In the genomic region with DNA sequence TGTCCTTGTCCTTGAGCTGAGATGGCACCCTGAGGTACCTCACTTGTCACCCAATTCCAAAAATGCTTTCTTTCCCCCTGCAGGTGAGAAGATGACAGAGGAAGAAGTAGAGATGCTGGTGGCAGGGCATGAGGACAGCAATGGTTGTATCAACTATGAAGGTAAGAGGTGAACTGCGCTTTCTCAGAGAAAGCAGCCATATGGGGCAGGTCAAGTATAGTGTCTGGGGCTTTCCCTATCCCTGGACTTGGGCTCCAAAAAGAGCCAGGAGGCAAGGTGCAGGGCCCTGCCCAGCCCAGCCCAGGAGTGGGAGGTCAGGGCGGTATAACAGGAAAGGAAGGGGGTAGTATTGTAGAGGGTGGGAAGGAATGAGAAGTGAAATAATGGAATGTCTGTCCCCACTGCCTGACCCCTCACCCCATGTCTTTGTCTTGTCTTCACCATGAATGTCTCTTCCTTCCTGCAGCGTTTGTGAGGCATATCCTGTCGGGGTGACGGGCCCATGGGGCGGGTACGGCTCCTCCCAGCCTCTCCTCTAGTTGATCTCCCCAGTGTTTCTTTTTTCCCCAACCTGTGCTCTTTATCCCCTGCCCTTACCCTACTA, we compare ENCODE assay signal across 8 cellular contexts. TPM values are rescaled to one million over a fixed set of nuclear protein-coding genes. Genes with fewer than 3 reads are reported as not detected.
A peak's percentile ranks its signal among the peaks of the same experiment; 100 is the strongest.
DNase-seq lines count a peak whose midpoint lies in the region; ATAC-seq and TF ChIP-seq lines count a peak whose summit lies in the region.

No MANE protein-coding gene starts in this region.

- ATAC-seq in GM21390 (IDR thresholded peaks at IDR 0.05; ENCODE audit: unreplicated experiment) (no peak), HG03095 (IDR thresholded peaks at IDR 0.05; ENCODE audit: unreplicated experiment) (no peak), GM18861 (IDR thresholded peaks at IDR 0.05; ENCODE audit: unreplicated experiment) (no peak)

- H4K20me1 ChIP-seq in osteoblast (ENCODE audit: insufficient read depth, low read length) = peaks cover 44% of the 10 kb centered on the region

- peak overlapping the region; percentile 99 for H3K4me2 ChIP-seq in osteoblast (ENCODE audit: insufficient read depth, low read length)

- H3K27ac ChIP-seq in osteoblast (ENCODE audit: low read depth, low read length) (peak overlapping the region; percentile 87), vagina (peak overlapping the region; percentile 99)

- intact Hi-C loops in vagina (cut with DNase I) = loop anchor here (5.0 kb wide), 1 partner anchor 38 kb away; no protein-coding TSS in a partner anchor

- peaks cover 12% of the 10 kb centered on the region for H3K4me1 ChIP-seq in endocrine pancreas (ENCODE audit: control insufficient read depth, insufficient read depth, low read length)
- H3K4me1 ChIP-seq in osteoblast (ENCODE audit: insufficient read depth, low read length) = peaks cover 25% of the 10 kb centered on the region
- peaks cover 35% of the 10 kb centered on the region for H3K4me1 ChIP-seq in vagina

- peak overlapping the region; percentile 100 for H3K9ac ChIP-seq in endocrine pancreas (ENCODE audit: control insufficient read depth, insufficient read depth, low read length)

- H3K9me3 ChIP-seq in endocrine pancreas (ENCODE audit: control insufficient read depth, low read length) (no peaks in the 10 kb centered on the region), osteoblast (ENCODE audit: low read depth, low read length) (no peaks in the 10 kb centered on the region), vagina (no peaks in the 10 kb centered on the region)

- no peaks in the 10 kb centered on the region for H3K27me3 ChIP-seq in endocrine pancreas (ENCODE audit: control insufficient read depth, insufficient read depth, low read length)
- no peaks in the 10 kb centered on the region for H3K27me3 ChIP-seq in osteoblast (ENCODE audit: insufficient read depth, low read length)
- no peaks in the 10 kb centered on the region for H3K27me3 ChIP-seq in vagina

- H2AFZ ChIP-seq in osteoblast (ENCODE audit: low read length) = no peak overlapping the region

- TF ChIP-seq CTCF in osteoblast (IDR thresholded peaks at IDR 0.05; ENCODE audit: extremely low read depth, low read depth, low read length) (no peak), vagina (IDR thresholded peaks at IDR 0.05) (no peak)

- peaks cover 40% of the 10 kb centered on the region for H3K79me2 ChIP-seq in osteoblast (ENCODE audit: insufficient read depth, low read length)

- no peak for TF ChIP-seq POLR2A in vagina (IDR thresholded peaks at IDR 0.05)

- DNase-seq in HT1080 (ENCODE audit: low read depth) = peak; percentile 87
- DNase-seq in activated CD4-positive, alpha-beta T cell treated with anti-CD3 and anti-CD28 coated beads, Interleukin-2, amount 50 U/mL, for 48 hours = peak; percentile 58 to 71
- no peak for DNase-seq in osteoblast (ENCODE audit: insufficient read length, low spot score, missing footprints)
- no peak for DNase-seq in vagina (ENCODE audit: extremely low spot score in 2 of 2)

- peak overlapping the region; percentile 94 for H3K4me3 ChIP-seq in endocrine pancreas (ENCODE audit: control insufficient read depth, insufficient read depth, low read length)
- peak overlapping the region; percentile 92 for H3K4me3 ChIP-seq in osteoblast (ENCODE audit: insufficient read depth, low read length)
- peak overlapping the region; percentile 93 to 97 for H3K4me3 ChIP-seq in vagina

- H3K36me3 ChIP-seq in endocrine pancreas (ENCODE audit: control insufficient read depth, insufficient read depth, low read length) (peaks cover 8% of the 10 kb centered on the region), osteoblast (ENCODE audit: insufficient read depth, low read length) (peaks cover 66% of the 10 kb centered on the region), vagina (peaks cover 3 to 53% of the 10 kb centered on the region in 2 donors)

RNA-seq across cellular contexts. Expression of a gene that starts 2.1 kb away (rescaled TPM):
- 1,272 and 2,138 TPM in 2 replicates for total RNA-seq in HT1080 (2014; rRNA removed; shearing (Covaris generic))
- 1,448 and 1,452 TPM in 2 replicates for polyA plus RNA-seq in HT1080 (2015; cell fraction: cytosol; rRNA removed)
- 972 and 1,087 TPM in 2 replicates for polyA plus RNA-seq in HT1080 (2015; cell fraction: nucleus; rRNA removed)
- 848 and 873 TPM in 2 replicates for total RNA-seq in osteoblast
- 2,285 TPM for total RNA-seq in vagina

RNA-seq across cellular contexts. Expression of a gene that starts 7.9 kb away (rescaled TPM):
- 127 and 137 TPM in 2 replicates for total RNA-seq in HT1080 (2014; rRNA removed; shearing (Covaris generic))
- polyA plus RNA-seq in HT1080 (2015; cell fraction: cytosol; rRNA removed) = 117 and 139 TPM in 2 replicates
- polyA plus RNA-seq in HT1080 (2015; cell fraction: nucleus; rRNA removed) = 50.4 and 54.3 TPM in 2 replicates
- 49.8 and 53.9 TPM in 2 replicates for total RNA-seq in osteoblast
- total RNA-seq in vagina = 40.8 TPM

RNA-seq across cellular contexts. Expression of a gene that starts 29.0 kb away (rescaled TPM):
- 36.8 and 44.3 TPM in 2 replicates for total RNA-seq in HT1080 (2014; rRNA removed; shearing (Covaris generic))
- 24.7 and 31.5 TPM in 2 replicates for polyA plus RNA-seq in HT1080 (2015; cell fraction: cytosol; rRNA removed)
- polyA plus RNA-seq in HT1080 (2015; cell fraction: nucleus; rRNA removed) = 107 and 119 TPM in 2 replicates
- total RNA-seq in osteoblast = 65.9 and 70.4 TPM in 2 replicates
- total RNA-seq in vagina = 95.3 TPM

RNA-seq across cellular contexts. Expression of a gene that starts 32.2 kb away (rescaled TPM):
- total RNA-seq in HT1080 (2014; rRNA removed; shearing (Covaris generic)) = 134 and 140 TPM in 2 replicates
- 94.3 and 99.5 TPM in 2 replicates for polyA plus RNA-seq in HT1080 (2015; cell fraction: cytosol; rRNA removed)
- polyA plus RNA-seq in HT1080 (2015; cell fraction: nucleus; rRNA removed) = 281 and 289 TPM in 2 replicates
- 239 and 304 TPM in 2 replicates for total RNA-seq in osteoblast
- 140 TPM for total RNA-seq in vagina

RNA-seq across cellular contexts. Expression of a gene that starts 42.2 kb away (rescaled TPM):
- 2.7 and 5.6 TPM in 2 replicates for total RNA-seq in HT1080 (2014; rRNA removed; shearing (Covaris generic))
- polyA plus RNA-seq in HT1080 (2015; cell fraction: cytosol; rRNA removed) = 2.2 TPM in 2 replicates
- 5.7 and 6.7 TPM in 2 replicates for polyA plus RNA-seq in HT1080 (2015; cell fraction: nucleus; rRNA removed)
- total RNA-seq in osteoblast = 9.0 and 10.6 TPM in 2 replicates
- total RNA-seq in vagina = 2.0 TPM

Comparison
In these comparisons a context has a peak if more than half of its experiments do, and no peak if none do; other contexts are left out.
1. DNase-seq: peak in HT1080 (single experiment) and activated CD4-positive, alpha-beta T cell treated with anti-CD3 and anti-CD28 coated beads, Interleukin-2, amount 50 U/mL, for 48 hours (2 of 2); none in osteoblast (single experiment) and vagina (0 of 2).
2. Peak in every context shown above with its lines, with median percentiles within 50 percentile points of each other: H3K4me3 ChIP-seq.